In the genomic region with DNA sequence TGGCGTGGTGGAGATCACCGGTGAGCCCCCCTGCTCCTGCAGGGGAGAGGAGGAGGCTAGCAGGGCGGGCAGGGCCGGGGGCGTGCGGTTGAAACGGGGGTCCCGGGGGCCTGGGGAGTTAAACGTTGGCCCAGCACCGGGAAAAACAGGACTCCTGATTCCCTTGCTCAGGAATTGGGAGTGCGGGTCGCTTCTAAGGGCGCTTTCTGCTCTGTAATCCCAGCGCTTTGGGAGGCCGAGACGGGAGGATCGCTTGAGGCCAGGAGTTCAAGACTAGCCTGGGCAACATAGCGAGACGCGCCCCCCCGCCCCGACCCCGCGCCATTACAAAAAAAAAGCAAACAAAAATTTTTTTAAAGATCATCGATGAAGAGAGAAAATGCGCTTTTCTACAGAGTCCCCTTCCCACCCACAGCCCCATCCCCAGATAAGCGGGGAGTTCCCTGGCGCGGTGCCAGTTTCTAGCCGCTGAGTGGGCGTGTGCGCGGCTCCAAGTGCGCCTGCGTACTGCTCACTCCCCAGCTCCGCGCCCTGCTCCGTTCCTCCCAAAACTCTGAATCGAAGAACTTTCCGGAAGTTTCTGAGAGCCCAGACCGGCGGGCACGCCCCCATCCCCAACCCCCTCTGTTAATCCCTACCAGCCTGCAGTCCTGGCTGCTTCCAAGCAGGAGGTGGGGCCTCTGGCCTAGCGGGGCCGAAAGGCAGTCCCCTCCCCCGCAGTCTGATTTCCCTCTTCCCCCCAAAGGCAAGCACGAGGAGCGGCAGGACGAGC, we compare ENCODE assay signal across 8 cellular contexts. TPM values are rescaled to one million over a fixed set of nuclear protein-coding genes. Genes with fewer than 3 reads are reported as not detected.
DNase-seq lines count a peak whose midpoint lies in the region; ATAC-seq and TF ChIP-seq lines count a peak whose summit lies in the region.

No MANE protein-coding gene starts in this region.

- peaks cover 6% of the 10 kb centered on the region for H3K27me3 Mint-ChIP-seq in T-helper 2 cell treated with Interferon-gamma antibody and Interleukin-4, amounts not matched to agents 5 μg/mL and 100 μg/mL, for 36 hours (ENCODE audit: low read depth)

- peaks cover 2% of the 10 kb centered on the region for H3K36me3 Mint-ChIP-seq in T-helper 2 cell treated with Interferon-gamma antibody and Interleukin-4, amounts not matched to agents 5 μg/mL and 100 μg/mL, for 36 hours (ENCODE audit: low read depth)

- no peak for TF ChIP-seq CTCF in MM.1S (IDR thresholded peaks at IDR 0.05; ENCODE audit: low read length)

- H3K9me2 ChIP-seq in MM.1S (replicated peaks; ENCODE audit: insufficient read depth, low read length): no peaks in the 10 kb centered on the region

- peaks cover 10% of the 10 kb centered on the region; the same call in 1 of the 2 replicates for H3K27me3 ChIP-seq in MM.1S (replicated peaks; ENCODE audit: insufficient read depth, low read length)
- no peaks in the 10 kb centered on the region for H3K27me3 ChIP-seq in right cardiac atrium (ENCODE audit: control insufficient read depth, insufficient read depth)

- H3K27ac ChIP-seq in MM.1S (ENCODE audit: low read length) (no peak overlapping the region), right cardiac atrium (ENCODE audit: low read length) (peak overlapping the region; percentile 78), urinary bladder (ENCODE audit: low read depth) (peak overlapping the region; percentile 99)

- no peaks in the 10 kb centered on the region for H4K20me1 ChIP-seq in MM.1S (ENCODE audit: insufficient read depth, low read length)

- H3K4me1 ChIP-seq in MM.1S (ENCODE audit: low read length) (0 out of 2 replicates have a peak, but pooled peaks cover 9% of the 10 kb centered on the region), right cardiac atrium (ENCODE audit: control insufficient read depth, insufficient read depth, low read length) (peaks cover 5% of the 10 kb centered on the region), urinary bladder (ENCODE audit: insufficient read depth) (peaks cover 3% of the 10 kb centered on the region)

- H3K9me3 ChIP-seq in MM.1S (replicated peaks; ENCODE audit: insufficient read depth, low read length): no peaks in the 10 kb centered on the region
- H3K9me3 ChIP-seq in right cardiac atrium (ENCODE audit: control insufficient read depth, low read length): no peaks in the 10 kb centered on the region

- intact Hi-C loops in right cardiac atrium (cut with DNase I): no loop called here

- H3K4me3 Mint-ChIP-seq in T-helper 2 cell treated with Interferon-gamma antibody and Interleukin-4, amounts not matched to agents 5 μg/mL and 100 μg/mL, for 36 hours: peak overlapping the region; percentile 93

- no peaks in the 10 kb centered on the region for H3K9me3 Mint-ChIP-seq in T-helper 2 cell treated with Interferon-gamma antibody and Interleukin-4, amounts not matched to agents 5 μg/mL and 100 μg/mL, for 36 hours

- peak; percentile 66 to 73 for ATAC-seq in right cardiac atrium

- peak overlapping the region; percentile 83 for H2AFZ ChIP-seq in MM.1S (ENCODE audit: low read length)

- peak overlapping the region; percentile 67 for H3K4me3 ChIP-seq in MM.1S (ENCODE audit: low read length)
- peak overlapping the region; percentile 70 for H3K4me3 ChIP-seq in right cardiac atrium (ENCODE audit: low read length)
- H3K4me3 ChIP-seq in urinary bladder (ENCODE audit: low read depth, low read length): peak overlapping the region; percentile 99

- peaks cover 9% of the 10 kb centered on the region for H3K4me1 Mint-ChIP-seq in T-helper 2 cell treated with Interferon-gamma antibody and Interleukin-4, amounts not matched to agents 5 μg/mL and 100 μg/mL, for 36 hours (ENCODE audit: low read depth)

- DNase-seq in Ammon's horn (ENCODE audit: low spot score) (peak; percentile 72), GM19240 (ENCODE audit: insufficient read length, low spot score) (peak; percentile 78), MM.1S (peak; percentile 69), anterior cingulate cortex (lab: John Stamatoyannopoulos, UW) (peak in 55 of 58 donors; percentile 17 to 95 (median 56)), right cardiac atrium (peak; percentile 92 to 96 (median 95)), pulmonary artery endothelial cell (ENCODE audit: low read depth, low spot score) (peak; percentile 73)
- peak; percentile 79 for DNase-seq in T-helper 2 cell treated with Interferon-gamma antibody and Interleukin-4, amounts not matched to agents 5 μg/mL and 100 μg/mL, for 36 hours (ENCODE audit: low spot score)

- peak overlapping the region; percentile 39; the same call in 1 of the 2 replicates for H3K9ac ChIP-seq in MM.1S (ENCODE audit: low read length)

- H3F3A ChIP-seq in MM.1S (ENCODE audit: insufficient read depth, low read length): no peaks in the 10 kb centered on the region; the same call in 1 of the 2 replicates

- no peaks in the 10 kb centered on the region for H3K79me2 ChIP-seq in MM.1S (ENCODE audit: low read length)

- under 1% methylated on average over 49 of the region's 49 CpGs for WGBS in right cardiac atrium
- WGBS in urinary bladder: under 1% methylated on average over 49 of the region's 49 CpGs

- H3K36me3 ChIP-seq in MM.1S (replicated peaks; ENCODE audit: insufficient read depth, low read length) (no peaks in the 10 kb centered on the region), urinary bladder (ENCODE audit: insufficient read depth) (no peaks in the 10 kb centered on the region)

- peak overlapping the region; percentile 81 for H3K27ac Mint-ChIP-seq in T-helper 2 cell treated with Interferon-gamma antibody and Interleukin-4, amounts not matched to agents 5 μg/mL and 100 μg/mL, for 36 hours

- peak overlapping the region; percentile 99 for H3K4me2 ChIP-seq in MM.1S (ENCODE audit: low read depth, low read length)

RNA-seq across cellular contexts. Expression of gene HSPB1, which starts 0.8 kb away (rescaled TPM):
- 1,000 to 10,000 TPM; 1,069 to 1,850 (median 1,464) TPM for total RNA-seq in right cardiac atrium
- polyA plus RNA-seq in right cardiac atrium: 2,464 TPM
- total RNA-seq in pulmonary artery endothelial cell: 78.8 and 159 TPM in 2 replicates
- total RNA-seq in urinary bladder: 53.1 TPM
- polyA plus RNA-seq in urinary bladder: 2,722 TPM

RNA-seq across cellular contexts. Expression of gene YWHAG, which starts 55.5 kb away (rescaled TPM):
- total RNA-seq in right cardiac atrium: 100 to 1,000 TPM; 209 to 282 (median 253) TPM
- polyA plus RNA-seq in right cardiac atrium: 139 TPM
- total RNA-seq in pulmonary artery endothelial cell: 109 and 140 TPM in 2 replicates
- 55.0 TPM for total RNA-seq in urinary bladder
- 95.5 TPM for polyA plus RNA-seq in urinary bladder
